24 cellular contexts compared by ENCODE assay signal in the genomic region with DNA sequence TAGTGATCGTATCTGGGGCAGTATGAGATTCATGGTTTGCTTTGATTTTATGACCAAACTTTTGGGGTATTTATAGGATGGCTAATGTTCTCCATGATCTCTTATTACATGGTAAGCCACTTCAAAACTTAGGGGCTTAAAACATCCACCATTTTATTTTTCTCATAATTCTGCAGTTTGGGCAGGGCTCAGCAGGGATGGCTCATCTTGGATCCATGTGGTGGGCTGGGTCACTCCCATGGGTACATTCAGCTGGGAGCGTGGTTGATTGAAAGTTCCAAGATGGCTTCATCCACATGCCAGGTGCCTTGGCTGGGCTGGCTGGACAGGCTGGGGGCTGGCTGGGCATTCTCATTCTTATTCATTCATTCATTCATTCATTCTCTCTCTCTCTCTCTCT. TPM values are rescaled to one million over a fixed set of nuclear protein-coding genes. Genes with fewer than 3 reads are reported as not detected.
DNase-seq lines count a peak whose midpoint lies in the region; ATAC-seq, FAIRE-seq and TF ChIP-seq lines count a peak whose summit lies in the region.
"Had no signal": no experiment of that assay in that cellular context is flagged by ENCODE, and none has a peak within 500 bp of the region (broad histone marks: within the 10 kb centered on the region; RNA-seq: fewer than 3 reads in every experiment).

No MANE protein-coding gene starts in this region.

- H3K4me3 Mint-ChIP-seq in GM23338 (no peak overlapping the region), astrocyte (ENCODE audit: unreplicated experiment) (no peak overlapping the region)
- H3K4me3 Mint-ChIP-seq: CD4-positive, alpha-beta memory T cell; H9; HFFc6 had no signal

- H3K4me3 ChIP-seq in GM23338 (no peak overlapping the region), HEK293 (ENCODE audit: low read depth, low read length) (no peak overlapping the region), astrocyte (ENCODE audit: insufficient read depth, low read depth, low read length) (no peak overlapping the region), trophoblast cell (ENCODE audit: low read depth, low read length) (no peak overlapping the region)

- H2BK5ac ChIP-seq in trophoblast cell (ENCODE audit: low read depth, low read length, poor library complexity): peak overlapping the region; percentile 70

- H3K27ac ChIP-seq in GM23338 (ENCODE audit: low read depth) (no peak overlapping the region), HEK293 (ENCODE audit: extremely low read depth, low read depth, low read length) (no peak overlapping the region), astrocyte (ENCODE audit: low read depth, low read length) (no peak overlapping the region), trophoblast cell (ENCODE audit: low read depth, low read length) (peak overlapping the region; percentile 80)

- H3K79me1 ChIP-seq in trophoblast cell (ENCODE audit: low read length): peaks cover 14% of the 10 kb centered on the region

- DNase-seq in GM23338 (ENCODE audit: low spot score) (no peak), astrocyte (ENCODE audit: low read depth) (no peak), trophoblast cell (no peak), NOMO-1 treated with DMSO at 0.1 percent for 48 hours (lab: John Stamatoyannopoulos, UW; ENCODE audit: unreplicated experiment) (no peak), NCI-H1930 (lab: John Stamatoyannopoulos, UW) (no peak)
- DNase-seq: C1 segment of cervical spinal cord; Calu3; CD4-positive, alpha-beta memory T cell; COR-L47; DMS53; DMS79 treated with DMSO at 0.1 percent for 48 hours; GF-D8; H9 had no signal

- H3K4me2 ChIP-seq in GM23338 (no peak overlapping the region), astrocyte (ENCODE audit: low read length) (no peak overlapping the region), trophoblast cell (ENCODE audit: low read length) (no peak overlapping the region)

- peak overlapping the region; percentile 82 for H2BK120ac ChIP-seq in trophoblast cell (ENCODE audit: insufficient read depth, low read length, poor library complexity)

- H3K9ac ChIP-seq in astrocyte (ENCODE audit: low read length): no peak overlapping the region
- no peak overlapping the region for H3K9ac ChIP-seq in trophoblast cell (ENCODE audit: low read length)

- H3K14ac ChIP-seq in trophoblast cell (ENCODE audit: low read length): peak overlapping the region; percentile 72

- H3K27ac Mint-ChIP-seq in GM23338: no peak overlapping the region
- H3K27ac Mint-ChIP-seq in astrocyte (ENCODE audit: unreplicated experiment): peak overlapping the region; percentile 97
- H3K27ac Mint-ChIP-seq: CD4-positive, alpha-beta memory T cell; H9; HFFc6 had no signal

- H4K8ac ChIP-seq in trophoblast cell (ENCODE audit: low read depth, low read length): no peak overlapping the region

- H3K9me3 Mint-ChIP-seq in GM23338: peaks cover 20% of the 10 kb centered on the region
- peaks cover 17% of the 10 kb centered on the region for H3K9me3 Mint-ChIP-seq in astrocyte (ENCODE audit: unreplicated experiment)

- no peak for FAIRE-seq in astrocyte (lab: Jason Lieb, UNC)
- FAIRE-seq: GM12891, GM18507, H1 had no signal

- H3K9me2 ChIP-seq in GM23338 (ENCODE audit: insufficient read depth): no peaks in the 10 kb centered on the region

- H2AK5ac ChIP-seq in trophoblast cell (ENCODE audit: low read length): peak overlapping the region; percentile 44

- H2BK12ac ChIP-seq in trophoblast cell (ENCODE audit: low read length): peak overlapping the region; percentile 78

- TF ChIP-seq CTCF in GM23338 (conservative IDR thresholded peaks at IDR 0.05; ENCODE audit: low read depth in 2 of 2) (no peak), HEK293 (tag by site-specific recombination; IDR thresholded peaks at IDR 0.05) (no peak), astrocyte (IDR thresholded peaks at IDR 0.05; ENCODE audit: insufficient read depth, low read depth, low read length) (no peak)

- H3K36me3 ChIP-seq in GM23338 (ENCODE audit: insufficient read depth): no peaks in the 10 kb centered on the region
- no peaks in the 10 kb centered on the region for H3K36me3 ChIP-seq in HEK293 (ENCODE audit: control insufficient read depth in 2 of 2, insufficient read depth in 1 of 2, low read length in 2 of 2)
- H3K36me3 ChIP-seq in astrocyte (ENCODE audit: insufficient read depth, low read length): no peaks in the 10 kb centered on the region
- H3K36me3 ChIP-seq in trophoblast cell (ENCODE audit: control insufficient read depth in 1 of 2, insufficient read depth in 2 of 2, low read length in 2 of 2): no peaks in the 10 kb centered on the region

- H3F3A ChIP-seq in GM23338 (replicated peaks; ENCODE audit: low read depth): no peaks in the 10 kb centered on the region

- H3K4me1 Mint-ChIP-seq in GM23338 (peaks cover 7% of the 10 kb centered on the region; the same call in 2 of the 3 replicates), astrocyte (ENCODE audit: low read depth, unreplicated experiment) (peaks cover 10% of the 10 kb centered on the region)
- H3K4me1 Mint-ChIP-seq: CD4-positive, alpha-beta memory T cell had no signal

- H3K27me3 Mint-ChIP-seq in GM23338 (ENCODE audit: insufficient read depth, low read depth, poor library complexity) (peaks cover 5% of the 10 kb centered on the region), astrocyte (ENCODE audit: low read depth, unreplicated experiment) (peaks cover 13% of the 10 kb centered on the region)

- no peaks in the 10 kb centered on the region for H3K79me2 ChIP-seq in GM23338 (replicated peaks; ENCODE audit: insufficient read depth)
- no peaks in the 10 kb centered on the region for H3K79me2 ChIP-seq in astrocyte (ENCODE audit: insufficient read depth, low read length)
- peaks cover 4% of the 10 kb centered on the region for H3K79me2 ChIP-seq in trophoblast cell (ENCODE audit: control insufficient read depth, insufficient read depth, low read length, poor library complexity)

- H4K20me1 ChIP-seq in GM23338 (replicated peaks; ENCODE audit: insufficient read depth): no peaks in the 10 kb centered on the region
- H4K20me1 ChIP-seq in astrocyte (ENCODE audit: insufficient read depth, low read length): no peaks in the 10 kb centered on the region

- H3K27me3 ChIP-seq in GM23338 (ENCODE audit: insufficient read depth): no peaks in the 10 kb centered on the region
- no peaks in the 10 kb centered on the region for H3K27me3 ChIP-seq in astrocyte (ENCODE audit: insufficient read depth, low read length)
- H3K27me3 ChIP-seq in trophoblast cell (ENCODE audit: insufficient read depth, low read length): no peaks in the 10 kb centered on the region

- peak overlapping the region; percentile 63 for H3K18ac ChIP-seq in trophoblast cell (ENCODE audit: low read length)

- peak overlapping the region; percentile 78 for H4K91ac ChIP-seq in trophoblast cell (ENCODE audit: low read depth, low read length)

- H3K9me3 ChIP-seq in HEK293 (ENCODE audit: control insufficient read depth, insufficient read depth, low read depth, low read length) (no peaks in the 10 kb centered on the region), astrocyte (ENCODE audit: insufficient read depth, low read depth, low read length) (peaks cover 17% of the 10 kb centered on the region), trophoblast cell (ENCODE audit: insufficient read depth, low read depth, low read length) (peaks cover 11% of the 10 kb centered on the region)

- H3K4ac ChIP-seq in trophoblast cell (ENCODE audit: low read depth, low read length): no peak overlapping the region

- POLR2A ChIA-PET in HEK293 (lab: Yijun Ruan, JAX): no interaction called here

- H3K36me3 Mint-ChIP-seq in GM23338 (ENCODE audit: low read depth): peaks cover 8% of the 10 kb centered on the region; the same call in 2 of the 3 replicates
- H3K36me3 Mint-ChIP-seq in astrocyte (ENCODE audit: low read depth, unreplicated experiment): peaks cover 4% of the 10 kb centered on the region
- H3K36me3 Mint-ChIP-seq: CD4-positive, alpha-beta memory T cell had no signal

- H2AFZ ChIP-seq in GM23338 (no peak overlapping the region), astrocyte (ENCODE audit: low read depth, low read length) (no peak overlapping the region), trophoblast cell (ENCODE audit: insufficient read depth, low read length, poor library complexity) (no peak overlapping the region)

- no peak overlapping the region for H4K12ac ChIP-seq in trophoblast cell (ENCODE audit: low read depth, low read length)

- CTCF ChIA-PET in HEK293 (lab: Yijun Ruan, JAX): no interaction called here

- no peaks in the 10 kb centered on the region; the same call in 1 of the 2 replicates for H3K4me1 ChIP-seq in GM23338 (ENCODE audit: insufficient read depth)
- H3K4me1 ChIP-seq in HEK293 (ENCODE audit: control insufficient read depth, insufficient read depth, low read length): no peaks in the 10 kb centered on the region
- no peaks in the 10 kb centered on the region for H3K4me1 ChIP-seq in astrocyte (ENCODE audit: insufficient read depth, low read length)
- H3K4me1 ChIP-seq in trophoblast cell (ENCODE audit: control insufficient read depth in 1 of 2, insufficient read depth in 2 of 2, low read length in 2 of 2): peaks cover 6 to 8% of the 10 kb centered on the region in 2 experiments

- no CpG with 5 or more reads among the region's 2 CpGs for WGBS in trophoblast cell (ENCODE audit: extremely low coverage, insufficient coverage, insufficient read length)

- no peak for ATAC-seq in GM23338
- ATAC-seq: HCT116 had no signal

- no peak overlapping the region for H3K23ac ChIP-seq in trophoblast cell (ENCODE audit: low read length)

TF ChIP-seq in GM23338, 12 proteins besides CTCF, POLR2A, EP300 and RAD21:
- TF ChIP-seq JUNB (IDR thresholded peaks at IDR 0.05; ENCODE audit: unreplicated experiment): no peak
- TF ChIP-seq ZNF331 (CRISPR knock-in tag; IDR thresholded peaks at IDR 0.05; ENCODE audit: low read depth): peak; percentile 96

TF ChIP-seq in HEK293, 187 proteins besides CTCF, POLR2A, EP300 and RAD21:
- TF ChIP-seq ZNF530 (tag by site-specific recombination; IDR thresholded peaks at IDR 0.05; ENCODE audit: low read depth): no peak
- no peak for TF ChIP-seq ZSCAN23 (tag by site-specific recombination; IDR thresholded peaks at IDR 0.05)
- TF ChIP-seq ZFP41 (tag by site-specific recombination; IDR thresholded peaks at IDR 0.05; ENCODE audit: borderline replicate concordance): no peak
- peak; percentile 36 for TF ChIP-seq SETDB1 (IDR thresholded peaks at IDR 0.05; ENCODE audit: insufficient read length, low read length)

RNA-seq across cellular contexts. Expression of a gene that starts 30.5 kb away (rescaled TPM):
- 27.4 and 36.1 TPM in 2 replicates for total RNA-seq in GM23338 (2014; rRNA removed; shearing (Covaris generic))
- polyA plus RNA-seq in GM23338 (2016; fragmentation: Nextera tagmentation; extraction: Ambion mirVana): 21.7 and 22.3 TPM in 2 replicates
- total RNA-seq in astrocyte: not detected in 2 replicates
- polyA plus RNA-seq in trophoblast cell (2013): 0.03 and 0.05 TPM in 2 replicates
- total RNA-seq: A172; CD4-positive, alpha-beta memory T cell; Daoy; G401; HFFc6 had no signal
- polyA plus RNA-seq: BJ; CD4-positive, alpha-beta memory T cell had no signal

RNA-seq across cellular contexts. Expression of a gene that starts 40.8 kb away (rescaled TPM):
- 9.2 and 13.1 TPM in 2 replicates for total RNA-seq in GM23338 (2014; rRNA removed; shearing (Covaris generic))
- polyA plus RNA-seq in GM23338 (2016; fragmentation: Nextera tagmentation; extraction: Ambion mirVana): 4.1 and 4.8 TPM in 2 replicates
- not detected in 2 replicates for total RNA-seq in astrocyte
- 0.03 TPM in 1 of 2 replicates, not detected in the other for polyA plus RNA-seq in trophoblast cell (2013)
- total RNA-seq: A172; A673; Calu3; CD4-positive, alpha-beta memory T cell; Daoy; G401; HFFc6 had no signal
- polyA plus RNA-seq: BJ; CD4-positive, alpha-beta memory T cell had no signal

RNA-seq across cellular contexts. Expression of a gene that starts 59.2 kb away (rescaled TPM):
- total RNA-seq in GM23338 (2014; rRNA removed; shearing (Covaris generic)): 12.9 and 20.1 TPM in 2 replicates
- 23.2 and 23.3 TPM in 2 replicates for polyA plus RNA-seq in GM23338 (2016; fragmentation: Nextera tagmentation; extraction: Ambion mirVana)
- total RNA-seq in astrocyte: 17.6 and 20.0 TPM in 2 replicates
- polyA plus RNA-seq in trophoblast cell (2013): 10.1 and 10.8 TPM in 2 replicates

Comparison
In these comparisons a context has a peak if more than half of its experiments do, and no peak if none do; other contexts are left out.
1. RNA of a gene that starts 30.5 kb away (total RNA-seq): 27.4 to 36.1 TPM in GM23338; not detected in astrocyte; every median in the first group is over 10 times any median in the second.
2. RNA of a gene that starts 40.8 kb away (total RNA-seq): 9.2 to 13.1 TPM in GM23338; not detected in astrocyte; every median in the first group is over 10 times any median in the second.